ENCODE assay signal across 25 cellular contexts in genomic region chr16:49373504-49373903, GRCh38. TPM values are rescaled to one million over a fixed set of nuclear protein-coding genes. Genes with fewer than 3 reads are reported as not detected.
"Had no signal": no experiment of that assay in that cellular context is flagged by ENCODE, and none has a peak within 500 bp of the region (broad histone marks: within the 10 kb centered on the region; RNA-seq: fewer than 3 reads in every experiment).

Gene C16orf78 (plus strand): TSS chr16:49373804. CDS start chr16:49373940, 136 bp downstream.

- H3K27ac ChIP-seq: HL-60, SJCRH30 had no signal

- H3K4me3 ChIP-seq: SJCRH30 had no signal

- H3K4me1 ChIP-seq: SJCRH30 had no signal

- DNase-seq: KBM-7, MV-4-11, NCI-H1048, NCI-H1105, NCI-H1417, NCI-H1436 treated with DMSO at 0.1 percent for 48 hours, NCI-H1694, NCI-H187 treated with DMSO at 0.1 percent for 48 hours, NCI-H2029 treated with DMSO at 0.1 percent for 48 hours, NCI-H2107, NCI-H2227 treated with DMSO at 0.1 percent for 48 hours, NCI-H524, NCI-H526 treated with DMSO at 0.1 percent for 48 hours, NCI-H748 treated with DMSO at 0.1 percent for 48 hours, PC-3, SHP77 treated with DMSO at 0.1 percent for 48 hours, SJCRH30 had no signal

- H3K36me3 ChIP-seq: SJCRH30 had no signal

- ATAC-seq: Panc1, PC-3, Right ventricle myocardium inferior, SK-N-SH treated with all-trans-retinoic acid at 6 μM for 48 hours had no signal

- H3K9me3 ChIP-seq: SJCRH30 had no signal

RNA-seq across cellular contexts. Expression of gene C16orf78, which starts in this region (rescaled TPM):
- total RNA-seq: LHCN-M2, MCF 10A, NCI-H460, OCI-LY7, PC-3, Right ventricle myocardium inferior, SJCRH30 had no signal
